Comparison of ENCODE assay signal across 19 cellular contexts in the genomic region with DNA sequence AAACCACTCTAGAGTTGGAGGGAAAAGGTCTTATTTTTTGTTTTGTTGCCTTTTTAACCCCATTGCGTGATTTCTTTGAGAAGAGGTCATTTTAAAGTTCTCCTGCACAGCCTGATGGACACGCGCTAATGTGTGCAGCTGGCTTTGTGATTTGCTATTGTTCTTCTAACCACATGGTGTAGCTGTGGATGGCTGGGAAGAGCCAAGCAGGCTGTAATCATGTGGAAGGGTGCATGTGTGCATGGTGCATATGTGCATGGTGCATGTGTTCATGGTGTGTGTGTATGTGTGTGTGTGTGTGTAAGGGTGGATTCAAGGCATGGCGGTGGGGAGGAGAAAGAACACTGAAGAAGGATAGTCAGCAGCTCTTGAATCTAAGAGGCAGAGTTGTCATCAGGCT.
A peak's percentile ranks its signal among the peaks of the same experiment; 100 is the strongest.
DNase-seq lines count a peak whose midpoint lies in the region; ATAC-seq and TF ChIP-seq lines count a peak whose summit lies in the region.
"Had no signal": no experiment of that assay in that cellular context is flagged by ENCODE, and none has a peak within 500 bp of the region (broad histone marks: within the 10 kb centered on the region; RNA-seq: fewer than 3 reads in every experiment).

No MANE protein-coding gene starts in this region.

- no peaks in the 10 kb centered on the region for H3K4me1 ChIP-seq in SJCRH30
- H3K4me1 ChIP-seq in hepatocyte (ENCODE audit: insufficient read depth): peaks cover 15% of the 10 kb centered on the region
- H3K4me1 ChIP-seq: colonic mucosa had no signal

- no peaks in the 10 kb centered on the region for H3K36me3 ChIP-seq in SJCRH30
- no peaks in the 10 kb centered on the region for H3K36me3 ChIP-seq in hepatocyte (replicated peaks; ENCODE audit: insufficient read depth, low read depth)
- H3K36me3 ChIP-seq: colonic mucosa had no signal

- no peaks in the 10 kb centered on the region for H3K9me2 ChIP-seq in hepatocyte (replicated peaks; ENCODE audit: insufficient read depth)

- H4K20me1 ChIP-seq in hepatocyte (ENCODE audit: insufficient read depth, poor library complexity, severe bottlenecking): no peaks in the 10 kb centered on the region

- H3K4me3 ChIP-seq in SJCRH30: no peak overlapping the region
- H3K4me3 ChIP-seq in hepatocyte: no peak overlapping the region
- H3K4me3 ChIP-seq: colonic mucosa, mucosa of descending colon had no signal

- H3K9me3 ChIP-seq in SJCRH30 (replicated peaks) (peaks cover 3% of the 10 kb centered on the region; the same call in 1 of the 2 replicates), hepatocyte (ENCODE audit: low read depth) (no peaks in the 10 kb centered on the region)
- H3K9me3 ChIP-seq: colonic mucosa, mucosa of descending colon had no signal

- WGBS in hepatocyte (ENCODE audit: low lambda C conversion rate, missing lambda C conversion rate): 94% methylated on average over 4 of the region's 4 CpGs

- H3K27me3 ChIP-seq in SJCRH30 (no peaks in the 10 kb centered on the region), hepatocyte (no peaks in the 10 kb centered on the region)
- H3K27me3 ChIP-seq: colonic mucosa had no signal

- TF ChIP-seq CTCF in hepatocyte (IDR thresholded peaks at IDR 0.05; ENCODE audit: poor library complexity): no peak

- ATAC-seq in HG03378 (IDR thresholded peaks at IDR 0.05; ENCODE audit: unreplicated experiment) (no peak), GM18502 (IDR thresholded peaks at IDR 0.05; ENCODE audit: poor library complexity, unreplicated experiment) (no peak)
- ATAC-seq: mucosa of descending colon had no signal

- no peaks in the 10 kb centered on the region for H3K79me2 ChIP-seq in hepatocyte

- no peak overlapping the region for H3K4me2 ChIP-seq in hepatocyte

- DNase-seq in LHCN-M2 (ENCODE audit: low read depth) (peak; percentile 74), SJCRH30 (peak; percentile 25 to 54), hepatocyte (ENCODE audit: low spot score) (no peak), retina (peak; percentile 44)
- no peak for DNase-seq in stimulated activated naive CD4-positive, alpha-beta T cell treated with Interleukin-2 at 50 U/mL for 16 hours (lab: John Stamatoyannopoulos, UW)
- DNase-seq: activated B cell treated with CpG ODN at 0.5 μM for 24 hours; activated CD4-positive, alpha-beta T cell treated with anti-CD3 and anti-CD28 coated beads, Interleukin-2, amount 50 U/mL, for 48 hours; activated effector memory CD4-positive, alpha-beta T cell treated with anti-CD3 and anti-CD28 coated beads, Interleukin-2, amount 50 U/mL, for 16 hours; CD4-positive, alpha-beta memory T cell; colonic mucosa; DMS153; endodermal cell; HCEC 1CT; mucosa of descending colon; NCI-H1930; stimulated activated naive CD4-positive, alpha-beta T cell; T1000 had no signal

- H3K27ac ChIP-seq in SJCRH30 (no peak overlapping the region), hepatocyte (peak overlapping the region; percentile 89)
- H3K27ac ChIP-seq: colonic mucosa had no signal

- no peak overlapping the region for H2AFZ ChIP-seq in hepatocyte

Comparison
In these comparisons a context has a peak if more than half of its experiments do, and no peak if none do; other contexts are left out.
1. DNase-seq: peak in LHCN-M2 (single experiment), SJCRH30 (2 of 2) and retina (single experiment); none in hepatocyte (single experiment) and stimulated activated naive CD4-positive, alpha-beta T cell treated with Interleukin-2 at 50 U/mL for 16 hours (single experiment).